1 cellular context compared by ENCODE assay signal in the genomic region with DNA sequence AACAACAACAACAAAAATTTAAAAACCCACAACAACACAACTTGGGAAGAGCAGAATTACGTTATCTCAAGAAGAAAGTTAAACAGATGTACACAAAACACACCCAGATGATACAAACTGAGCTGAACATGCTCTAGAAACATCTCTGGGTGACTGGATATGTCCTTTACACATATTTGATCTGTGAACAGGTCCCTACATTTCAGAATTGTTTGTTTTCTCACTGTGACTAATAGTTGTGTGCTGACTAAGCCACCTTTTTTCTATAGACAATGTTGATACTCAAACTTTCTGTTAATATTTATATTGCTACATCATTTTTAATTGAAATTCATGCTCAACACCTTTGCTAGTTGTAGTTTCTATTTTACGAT.
TF ChIP-seq lines count a peak whose summit lies in the region.

No MANE protein-coding gene starts in this region.

TF ChIP-seq in HepG2, 621 proteins besides CTCF, POLR2A, EP300 and RAD21 (continued from another document):
- TF ChIP-seq, protein P1, sequence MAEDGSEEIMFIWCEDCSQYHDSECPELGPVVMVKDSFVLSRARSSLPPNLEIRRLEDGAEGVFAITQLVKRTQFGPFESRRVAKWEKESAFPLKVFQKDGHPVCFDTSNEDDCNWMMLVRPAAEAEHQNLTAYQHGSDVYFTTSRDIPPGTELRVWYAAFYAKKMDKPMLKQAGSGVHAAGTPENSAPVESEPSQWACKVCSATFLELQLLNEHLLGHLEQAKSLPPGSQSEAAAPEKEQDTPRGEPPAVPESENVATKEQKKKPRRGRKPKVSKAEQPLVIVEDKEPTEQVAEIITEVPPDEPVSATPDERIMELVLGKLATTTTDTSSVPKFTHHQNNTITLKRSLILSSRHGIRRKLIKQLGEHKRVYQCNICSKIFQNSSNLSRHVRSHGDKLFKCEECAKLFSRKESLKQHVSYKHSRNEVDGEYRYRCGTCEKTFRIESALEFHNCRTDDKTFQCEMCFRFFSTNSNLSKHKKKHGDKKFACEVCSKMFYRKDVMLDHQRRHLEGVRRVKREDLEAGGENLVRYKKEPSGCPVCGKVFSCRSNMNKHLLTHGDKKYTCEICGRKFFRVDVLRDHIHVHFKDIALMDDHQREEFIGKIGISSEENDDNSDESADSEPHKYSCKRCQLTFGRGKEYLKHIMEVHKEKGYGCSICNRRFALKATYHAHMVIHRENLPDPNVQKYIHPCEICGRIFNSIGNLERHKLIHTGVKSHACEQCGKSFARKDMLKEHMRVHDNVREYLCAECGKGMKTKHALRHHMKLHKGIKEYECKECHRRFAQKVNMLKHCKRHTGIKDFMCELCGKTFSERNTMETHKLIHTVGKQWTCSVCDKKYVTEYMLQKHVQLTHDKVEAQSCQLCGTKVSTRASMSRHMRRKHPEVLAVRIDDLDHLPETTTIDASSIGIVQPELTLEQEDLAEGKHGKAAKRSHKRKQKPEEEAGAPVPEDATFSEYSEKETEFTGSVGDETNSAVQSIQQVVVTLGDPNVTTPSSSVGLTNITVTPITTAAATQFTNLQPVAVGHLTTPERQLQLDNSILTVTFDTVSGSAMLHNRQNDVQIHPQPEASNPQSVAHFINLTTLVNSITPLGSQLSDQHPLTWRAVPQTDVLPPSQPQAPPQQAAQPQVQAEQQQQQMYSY (CRISPR knock-in tag; IDR thresholded peaks at IDR 0.05), result no peak
- TF ChIP-seq, protein P2, sequence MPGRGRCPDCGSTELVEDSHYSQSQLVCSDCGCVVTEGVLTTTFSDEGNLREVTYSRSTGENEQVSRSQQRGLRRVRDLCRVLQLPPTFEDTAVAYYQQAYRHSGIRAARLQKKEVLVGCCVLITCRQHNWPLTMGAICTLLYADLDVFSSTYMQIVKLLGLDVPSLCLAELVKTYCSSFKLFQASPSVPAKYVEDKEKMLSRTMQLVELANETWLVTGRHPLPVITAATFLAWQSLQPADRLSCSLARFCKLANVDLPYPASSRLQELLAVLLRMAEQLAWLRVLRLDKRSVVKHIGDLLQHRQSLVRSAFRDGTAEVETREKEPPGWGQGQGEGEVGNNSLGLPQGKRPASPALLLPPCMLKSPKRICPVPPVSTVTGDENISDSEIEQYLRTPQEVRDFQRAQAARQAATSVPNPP (CRISPR knock-in tag; IDR thresholded peaks at IDR 0.05), result no peak
- TF ChIP-seq PHB2 (IDR thresholded peaks at IDR 0.05; ENCODE audit: partially characterized antibody) (no peak), PLRG1 (conservative IDR thresholded peaks at IDR 0.05) (no peak), FOXC1 (CRISPR knock-in tag; IDR thresholded peaks at IDR 0.05; ENCODE audit: borderline replicate concordance) (no peak), SOX5 (CRISPR knock-in tag; IDR thresholded peaks at IDR 0.05; ENCODE audit: borderline replicate concordance) (no peak), NR2F1 (CRISPR knock-in tag; IDR thresholded peaks at IDR 0.05) (no peak)
- TF ChIP-seq, protein P3, sequence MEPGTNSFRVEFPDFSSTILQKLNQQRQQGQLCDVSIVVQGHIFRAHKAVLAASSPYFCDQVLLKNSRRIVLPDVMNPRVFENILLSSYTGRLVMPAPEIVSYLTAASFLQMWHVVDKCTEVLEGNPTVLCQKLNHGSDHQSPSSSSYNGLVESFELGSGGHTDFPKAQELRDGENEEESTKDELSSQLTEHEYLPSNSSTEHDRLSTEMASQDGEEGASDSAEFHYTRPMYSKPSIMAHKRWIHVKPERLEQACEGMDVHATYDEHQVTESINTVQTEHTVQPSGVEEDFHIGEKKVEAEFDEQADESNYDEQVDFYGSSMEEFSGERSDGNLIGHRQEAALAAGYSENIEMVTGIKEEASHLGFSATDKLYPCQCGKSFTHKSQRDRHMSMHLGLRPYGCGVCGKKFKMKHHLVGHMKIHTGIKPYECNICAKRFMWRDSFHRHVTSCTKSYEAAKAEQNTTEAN (CRISPR knock-in tag; conservative IDR thresholded peaks at IDR 0.05), result peak; percentile 71; the same call in 1 of the 2 replicates
- TF ChIP-seq, protein P4, sequence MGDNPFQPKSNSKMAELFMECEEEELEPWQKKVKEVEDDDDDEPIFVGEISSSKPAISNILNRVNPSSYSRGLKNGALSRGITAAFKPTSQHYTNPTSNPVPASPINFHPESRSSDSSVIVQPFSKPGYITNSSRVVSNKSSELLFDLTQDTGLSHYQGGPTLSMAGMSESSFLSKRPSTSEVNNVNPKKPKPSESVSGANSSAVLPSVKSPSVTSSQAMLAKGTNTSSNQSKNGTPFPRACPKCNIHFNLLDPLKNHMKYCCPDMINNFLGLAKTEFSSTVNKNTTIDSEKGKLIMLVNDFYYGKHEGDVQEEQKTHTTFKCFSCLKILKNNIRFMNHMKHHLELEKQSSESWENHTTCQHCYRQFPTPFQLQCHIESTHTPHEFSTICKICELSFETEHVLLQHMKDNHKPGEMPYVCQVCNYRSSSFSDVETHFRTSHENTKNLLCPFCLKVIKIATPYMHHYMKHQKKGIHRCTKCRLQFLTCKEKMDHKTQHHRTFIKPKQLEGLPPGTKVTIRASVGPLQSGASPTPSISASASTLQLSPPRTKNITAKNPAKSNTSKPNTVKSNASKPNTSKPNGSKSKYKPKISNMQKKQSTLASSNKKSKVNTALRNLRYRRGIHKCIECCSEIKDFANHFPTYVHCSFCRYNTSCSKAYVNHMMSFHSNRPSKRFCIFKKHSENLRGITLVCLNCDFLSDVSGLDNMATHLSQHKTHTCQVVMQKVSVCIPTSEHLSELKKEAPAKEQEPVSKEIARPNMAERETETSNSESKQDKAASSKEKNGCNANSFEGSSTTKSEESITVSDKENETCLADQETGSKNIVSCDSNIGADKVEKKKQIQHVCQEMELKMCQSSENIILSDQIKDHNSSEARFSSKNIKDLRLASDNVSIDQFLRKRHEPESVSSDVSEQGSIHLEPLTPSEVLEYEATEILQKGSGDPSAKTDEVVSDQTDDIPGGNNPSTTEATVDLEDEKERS (CRISPR knock-in tag; IDR thresholded peaks at IDR 0.05), result no peak
